Comparison of ENCODE assay signal across 8 cellular contexts in the genomic region with DNA sequence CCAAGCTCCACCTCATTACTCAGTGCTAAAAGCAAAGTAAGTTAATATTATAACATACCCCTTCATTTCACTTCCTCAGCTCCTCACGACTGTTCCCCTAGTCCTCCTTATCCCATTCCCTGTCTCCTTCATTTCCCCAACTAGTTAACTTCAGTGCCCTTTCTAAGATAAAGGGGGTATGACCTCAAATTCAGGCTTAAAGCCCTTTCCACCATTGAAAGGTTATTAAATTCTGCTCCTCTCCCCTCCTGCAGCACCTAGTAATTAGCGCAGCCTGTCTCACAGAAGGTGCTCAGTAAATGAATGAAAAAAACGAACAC. TPM values are rescaled to one million over a fixed set of nuclear protein-coding genes. Genes with fewer than 3 reads are reported as not detected.
DNase-seq lines count a peak whose midpoint lies in the region; ATAC-seq and TF ChIP-seq lines count a peak whose summit lies in the region.

No MANE protein-coding gene starts in this region.

- peak overlapping the region; percentile 74 for H3K4me3 ChIP-seq in CD8-positive, alpha-beta memory T cell (ENCODE audit: low read length)
- H3K4me3 ChIP-seq in Panc1 (ENCODE audit: low read depth in 2 of 2, low read length in 2 of 2) (peak overlapping the region; percentile 65 to 80), epithelial cell of esophagus (ENCODE audit: low read length) (peak overlapping the region; percentile 55), osteoblast (ENCODE audit: insufficient read depth, low read length) (peak overlapping the region; percentile 73)

- peaks cover 15% of the 10 kb centered on the region for H3K4me1 ChIP-seq in CD8-positive, alpha-beta memory T cell (ENCODE audit: insufficient read depth, low read length)
- H3K4me1 ChIP-seq in Panc1 (ENCODE audit: control insufficient read depth, insufficient read depth, low read length) (peaks cover 11% of the 10 kb centered on the region), osteoblast (ENCODE audit: insufficient read depth, low read length) (peaks cover 37% of the 10 kb centered on the region)

- H3K4me3 Mint-ChIP-seq in CD8-positive, alpha-beta memory T cell, result peak overlapping the region; percentile 87 to 96 (median 92)

- H3K27ac ChIP-seq in CD8-positive, alpha-beta memory T cell (ENCODE audit: low read depth, low read length), result peak overlapping the region; percentile 84
- peak overlapping the region; percentile 89 for H3K27ac ChIP-seq in Panc1 (ENCODE audit: low read length)
- H3K27ac ChIP-seq in osteoblast (ENCODE audit: low read depth, low read length), result peak overlapping the region; percentile 82

- ATAC-seq in Panc1, result peak; percentile 2

- peaks cover 0 to 3% (median 0%) of the 10 kb centered on the region in 3 donors for H3K36me3 Mint-ChIP-seq in CD8-positive, alpha-beta memory T cell

- DNase-seq in CD8-positive, alpha-beta memory T cell, result no peak
- no peak for DNase-seq in Panc1 (ENCODE audit: low read depth, low spot score)
- DNase-seq in epithelial cell of esophagus (ENCODE audit: low read depth), result no peak
- no peak for DNase-seq in osteoblast (ENCODE audit: insufficient read length, low spot score, missing footprints)
- no peak for DNase-seq in MV-4-11 (lab: John Stamatoyannopoulos, UW)
- DNase-seq in NCI-H1092 (lab: John Stamatoyannopoulos, UW), result no peak
- DNase-seq in NK-92 (lab: John Stamatoyannopoulos, UW; ENCODE audit: unreplicated experiment), result no peak
- DNase-seq in inferior parietal cortex (ENCODE audit: extremely low spot score), result no peak

- intact Hi-C loops in Panc1 (cut with micrococcal nuclease; ENCODE audit: unreplicated experiment), result no loop called here

- H3K4me1 Mint-ChIP-seq in CD8-positive, alpha-beta memory T cell, result peaks cover 17 to 33% (median 20%) of the 10 kb centered on the region in 3 donors

- in situ Hi-C loops in Panc1 (cut with HindIII; ENCODE audit: low pct_unique_long_range_greater_than_20kb, low sequenced_read_pairs), result no loop called here

- POLR2A ChIA-PET in CD8-positive, alpha-beta memory T cell (lab: Charles Lee), result interaction anchor here (0.7 to 1.5 kb wide), 4 partner anchors 11 to 225 kb away, joined by 3 to 7 read pairs (median 6); a partner anchor contains a TSS
- POLR2A ChIA-PET in Panc1 (lab: Charles Lee), result interaction anchor here (0.6 to 1.5 kb wide), 2 partner anchors 55 to 105 kb away, joined by 3 read pairs; no protein-coding TSS in a partner anchor

- peaks cover 7% of the 10 kb centered on the region for H3K79me2 ChIP-seq in osteoblast (ENCODE audit: insufficient read depth, low read length)

- BruUV-seq in Panc1 (replicated peaks; lab: Mats Ljungman, UMichigan), result no TSS peak

- CTCF ChIA-PET in CD8-positive, alpha-beta memory T cell (lab: Charles Lee), result interaction anchor here (0.8 to 4.6 kb wide), 7 partner anchors 14 to 226 kb away, joined by 3 to 62 read pairs (median 3); a partner anchor contains a TSS
- CTCF ChIA-PET in Panc1 (lab: Charles Lee), result interaction anchor here (0.5 kb wide), 1 partner anchor 130 kb away, joined by 3 read pairs; no protein-coding TSS in a partner anchor

- peak overlapping the region; percentile 97 for H3K4me2 ChIP-seq in osteoblast (ENCODE audit: insufficient read depth, low read length)

- peaks cover 0 to 2% (median 0%) of the 10 kb centered on the region in 5 donors for H3K9me3 Mint-ChIP-seq in CD8-positive, alpha-beta memory T cell

- peaks cover 0 to 5% of the 10 kb centered on the region in 2 donors for H3K27me3 Mint-ChIP-seq in CD8-positive, alpha-beta memory T cell

- peak overlapping the region; percentile 95 for H2AFZ ChIP-seq in osteoblast (ENCODE audit: low read length)

- no peaks in the 10 kb centered on the region for H3K36me3 ChIP-seq in CD8-positive, alpha-beta memory T cell (ENCODE audit: insufficient read depth, low read length)
- H3K36me3 ChIP-seq in Panc1 (ENCODE audit: control insufficient read depth, insufficient read depth, low read length) (no peaks in the 10 kb centered on the region), osteoblast (ENCODE audit: insufficient read depth, low read length) (no peaks in the 10 kb centered on the region)

- no peaks in the 10 kb centered on the region for H3K9me3 ChIP-seq in CD8-positive, alpha-beta memory T cell (ENCODE audit: low read length)
- H3K9me3 ChIP-seq in Panc1 (ENCODE audit: control insufficient read depth, insufficient read depth, low read depth, low read length), result no peaks in the 10 kb centered on the region
- no peaks in the 10 kb centered on the region for H3K9me3 ChIP-seq in osteoblast (ENCODE audit: low read depth, low read length)

- TF ChIP-seq CTCF in Panc1 (IDR thresholded peaks at IDR 0.05) (no peak), epithelial cell of esophagus (IDR thresholded peaks at IDR 0.05; ENCODE audit: insufficient read depth, low read depth, low read length, missing control alignments) (no peak), osteoblast (IDR thresholded peaks at IDR 0.05; ENCODE audit: extremely low read depth, low read depth, low read length) (no peak)

- peak overlapping the region; percentile 86 to 98 (median 93) for H3K27ac Mint-ChIP-seq in CD8-positive, alpha-beta memory T cell

- H4K20me1 ChIP-seq in osteoblast (ENCODE audit: insufficient read depth, low read length), result no peaks in the 10 kb centered on the region

- no peaks in the 10 kb centered on the region for H3K27me3 ChIP-seq in CD8-positive, alpha-beta memory T cell (ENCODE audit: insufficient read depth, low read length, poor library complexity, severe bottlenecking)
- H3K27me3 ChIP-seq in Panc1 (ENCODE audit: control insufficient read depth, insufficient read depth, low read length) (no peaks in the 10 kb centered on the region), osteoblast (ENCODE audit: insufficient read depth, low read length) (no peaks in the 10 kb centered on the region)

RNA-seq across cellular contexts. Expression of a gene that starts 1.0 kb away (rescaled TPM):
- total RNA-seq in CD8-positive, alpha-beta memory T cell, result 1 to 10 TPM; 1.6 to 1.8 TPM
- polyA plus RNA-seq in CD8-positive, alpha-beta memory T cell, result 0.32 TPM
- total RNA-seq in Panc1 (2021; ENCODE audit: unreplicated experiment) (2.4 TPM), osteoblast (2.4 and 3.3 TPM in 2 replicates)
- 0.40 TPM for polyA plus RNA-seq in Panc1 (2012; ENCODE audit: insufficient read length)

RNA-seq across cellular contexts. Expression of a gene that starts 45.2 kb away (rescaled TPM):
- not detected for total RNA-seq in CD8-positive, alpha-beta memory T cell
- not detected for polyA plus RNA-seq in CD8-positive, alpha-beta memory T cell
- not detected for total RNA-seq in Panc1 (2021; ENCODE audit: unreplicated experiment)
- polyA plus RNA-seq in Panc1 (2012; ENCODE audit: insufficient read length), result not detected
- under 0.01 TPM in 1 of 2 replicates, not detected in the other for total RNA-seq in osteoblast
